In the genomic region with DNA sequence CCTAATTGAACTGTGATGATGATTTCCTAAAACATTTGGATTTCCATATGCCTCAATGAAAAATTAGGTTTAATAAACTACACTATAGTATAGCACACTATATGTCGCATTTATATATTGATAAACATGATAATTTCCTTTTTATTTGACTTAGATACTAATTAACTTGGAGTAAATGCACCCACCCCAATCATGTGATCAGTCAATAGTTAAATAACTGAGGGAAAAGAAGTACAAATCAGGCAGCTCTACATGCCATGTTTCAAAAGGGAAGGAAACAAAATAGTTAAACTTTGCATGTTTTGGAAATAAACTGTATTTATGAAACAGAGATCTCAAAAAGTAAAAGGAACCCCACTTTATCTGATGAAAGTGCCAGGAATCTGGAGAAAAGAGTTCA, we compare ENCODE assay signal across 1 cellular context.
TF ChIP-seq lines count a peak whose summit lies in the region.

No MANE protein-coding gene starts in this region.

TF ChIP-seq in K562, 482 proteins besides CTCF, POLR2A, EP300 and RAD21:
- TF ChIP-seq, protein P1, sequence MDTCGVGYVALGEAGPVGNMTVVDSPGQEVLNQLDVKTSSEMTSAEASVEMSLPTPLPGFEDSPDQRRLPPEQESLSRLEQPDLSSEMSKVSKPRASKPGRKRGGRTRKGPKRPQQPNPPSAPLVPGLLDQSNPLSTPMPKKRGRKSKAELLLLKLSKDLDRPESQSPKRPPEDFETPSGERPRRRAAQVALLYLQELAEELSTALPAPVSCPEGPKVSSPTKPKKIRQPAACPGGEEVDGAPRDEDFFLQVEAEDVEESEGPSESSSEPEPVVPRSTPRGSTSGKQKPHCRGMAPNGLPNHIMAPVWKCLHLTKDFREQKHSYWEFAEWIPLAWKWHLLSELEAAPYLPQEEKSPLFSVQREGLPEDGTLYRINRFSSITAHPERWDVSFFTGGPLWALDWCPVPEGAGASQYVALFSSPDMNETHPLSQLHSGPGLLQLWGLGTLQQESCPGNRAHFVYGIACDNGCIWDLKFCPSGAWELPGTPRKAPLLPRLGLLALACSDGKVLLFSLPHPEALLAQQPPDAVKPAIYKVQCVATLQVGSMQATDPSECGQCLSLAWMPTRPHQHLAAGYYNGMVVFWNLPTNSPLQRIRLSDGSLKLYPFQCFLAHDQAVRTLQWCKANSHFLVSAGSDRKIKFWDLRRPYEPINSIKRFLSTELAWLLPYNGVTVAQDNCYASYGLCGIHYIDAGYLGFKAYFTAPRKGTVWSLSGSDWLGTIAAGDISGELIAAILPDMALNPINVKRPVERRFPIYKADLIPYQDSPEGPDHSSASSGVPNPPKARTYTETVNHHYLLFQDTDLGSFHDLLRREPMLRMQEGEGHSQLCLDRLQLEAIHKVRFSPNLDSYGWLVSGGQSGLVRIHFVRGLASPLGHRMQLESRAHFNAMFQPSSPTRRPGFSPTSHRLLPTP (IDR thresholded peaks at IDR 0.05; ENCODE audit: borderline replicate concordance, extremely low read depth, insufficient read length): no peak
